In the genomic region with DNA sequence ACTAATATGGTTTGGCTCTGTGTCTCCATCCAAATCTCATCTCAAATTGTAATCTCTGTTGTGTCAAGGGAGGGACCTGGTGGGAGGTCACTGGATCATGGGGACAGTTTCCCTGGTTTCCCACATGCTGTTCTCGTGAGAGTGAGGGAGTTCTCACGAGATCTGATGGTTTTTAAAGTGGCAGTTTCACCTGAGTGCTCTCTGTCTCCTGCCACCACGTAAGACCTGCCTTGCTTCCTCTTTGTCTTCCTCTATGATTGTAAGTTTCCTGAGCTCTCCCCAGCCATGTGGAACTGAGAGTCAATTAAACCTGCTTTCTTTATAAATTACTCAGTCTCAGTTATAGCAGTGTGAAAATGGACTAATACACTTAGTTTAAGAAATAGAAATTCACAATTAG, we compare ENCODE assay signal across 11 cellular contexts.
DNase-seq lines count a peak whose midpoint lies in the region; ATAC-seq and TF ChIP-seq lines count a peak whose summit lies in the region.
"Had no signal": no experiment of that assay in that cellular context is flagged by ENCODE, and none has a peak within 500 bp of the region (broad histone marks: within the 10 kb centered on the region; RNA-seq: fewer than 3 reads in every experiment).

No MANE protein-coding gene starts in this region.

- peak overlapping the region; percentile 20; the same call in 1 of the 2 replicates for H3K4me3 ChIP-seq in OCI-LY3 (ENCODE audit: low read length)
- H3K4me3 ChIP-seq: left lung had no signal

- H3K27ac Mint-ChIP-seq in CD14-positive monocyte: no peak overlapping the region
- H3K27ac Mint-ChIP-seq: activated CD8-positive, alpha-beta T cell treated with anti-CD3 and anti-CD28 coated beads, Interleukin-2, amount 10 ng/mL, durations not matched to agents 7 days and 5 days had no signal

- no peaks in the 10 kb centered on the region for H3K9me3 ChIP-seq in OCI-LY3 (ENCODE audit: insufficient read depth, low read length)
- H3K9me3 ChIP-seq: left lung had no signal

- peaks cover under 1% of the 10 kb centered on the region; the same call in 1 of the 2 replicates for H3K27me3 ChIP-seq in OCI-LY3 (ENCODE audit: low read depth, low read length)
- H3K27me3 ChIP-seq: left lung had no signal

- H3K79me2 ChIP-seq in OCI-LY3 (ENCODE audit: low read length): no peaks in the 10 kb centered on the region

- H3K9me3 Mint-ChIP-seq in CD14-positive monocyte: peaks cover 0 to 3% (median 0%) of the 10 kb centered on the region in 7 donors

- H3K27ac ChIP-seq in OCI-LY3 (ENCODE audit: low read length): no peak overlapping the region
- H3K27ac ChIP-seq: left lung had no signal

- no peaks in the 10 kb centered on the region for H3K36me3 Mint-ChIP-seq in CD14-positive monocyte

- TF ChIP-seq CTCF in OCI-LY3 (IDR thresholded peaks at IDR 0.05; ENCODE audit: low read depth, low read length) (no peak), CD14-positive monocyte (IDR thresholded peaks at IDR 0.05) (no peak)

- H3K4me1 Mint-ChIP-seq in CD14-positive monocyte: no peaks in the 10 kb centered on the region

- intact Hi-C loops in CD14-positive monocyte (cut with micrococcal nuclease): no loop called here

- H3K4me3 Mint-ChIP-seq in CD14-positive monocyte: no peak overlapping the region
- H3K4me3 Mint-ChIP-seq: activated CD8-positive, alpha-beta T cell treated with anti-CD3 and anti-CD28 coated beads, Interleukin-2, amount 10 ng/mL, durations not matched to agents 7 days and 5 days had no signal

- no peak for DNase-seq in dermis blood vessel endothelial cell
- no peak for DNase-seq in KG1 (lab: John Stamatoyannopoulos, UW)
- DNase-seq in CD14-positive monocyte (ENCODE audit: low spot score): no peak
- DNase-seq in effector CD4-positive, alpha-beta T cell: no peak
- DNase-seq: activated CD8-positive, alpha-beta T cell treated with anti-CD3 and anti-CD28 coated beads, Interleukin-2, amount 10 ng/mL, durations not matched to agents 7 days and 5 days; left lung; SHP77 had no signal

- H3K27me3 Mint-ChIP-seq in CD14-positive monocyte (ENCODE audit: low read depth in 3 of 3): peaks cover 0 to 5% (median 2%) of the 10 kb centered on the region in 3 donors

- no peaks in the 10 kb centered on the region for H3K36me3 ChIP-seq in OCI-LY3 (replicated peaks; ENCODE audit: low read depth, low read length)
- H3K36me3 ChIP-seq: left lung had no signal

- H3K9ac ChIP-seq in OCI-LY3 (ENCODE audit: low read length): no peak overlapping the region

- H4K20me1 ChIP-seq in OCI-LY3 (ENCODE audit: insufficient read depth, low read length): no peaks in the 10 kb centered on the region

- peaks cover 14% of the 10 kb centered on the region for H3K4me1 ChIP-seq in OCI-LY3 (ENCODE audit: low read length)
- H3K4me1 ChIP-seq: left lung had no signal

- H2AFZ ChIP-seq in OCI-LY3 (ENCODE audit: low read depth, low read length): peak overlapping the region; percentile 64; the same call in 1 of the 2 replicates

- peak overlapping the region; percentile 59 for H3K4me2 ChIP-seq in OCI-LY3 (ENCODE audit: low read length)

- ATAC-seq in GM18499 (IDR thresholded peaks at IDR 0.05; ENCODE audit: insufficient read depth, unreplicated experiment): peak; percentile 98
- peak; percentile 79 for ATAC-seq in GM19468 (IDR thresholded peaks at IDR 0.05; ENCODE audit: extremely low read depth, unreplicated experiment)
- ATAC-seq in HG03064 (IDR thresholded peaks at IDR 0.05; ENCODE audit: low read depth, unreplicated experiment): peak; percentile 96
- ATAC-seq: activated CD8-positive, alpha-beta T cell treated with anti-CD3 and anti-CD28 coated beads, Interleukin-2, amount 10 ng/mL, durations not matched to agents 7 days and 5 days; left lung had no signal
